Comparison of ENCODE assay signal across 27 cellular contexts in the genomic region with DNA sequence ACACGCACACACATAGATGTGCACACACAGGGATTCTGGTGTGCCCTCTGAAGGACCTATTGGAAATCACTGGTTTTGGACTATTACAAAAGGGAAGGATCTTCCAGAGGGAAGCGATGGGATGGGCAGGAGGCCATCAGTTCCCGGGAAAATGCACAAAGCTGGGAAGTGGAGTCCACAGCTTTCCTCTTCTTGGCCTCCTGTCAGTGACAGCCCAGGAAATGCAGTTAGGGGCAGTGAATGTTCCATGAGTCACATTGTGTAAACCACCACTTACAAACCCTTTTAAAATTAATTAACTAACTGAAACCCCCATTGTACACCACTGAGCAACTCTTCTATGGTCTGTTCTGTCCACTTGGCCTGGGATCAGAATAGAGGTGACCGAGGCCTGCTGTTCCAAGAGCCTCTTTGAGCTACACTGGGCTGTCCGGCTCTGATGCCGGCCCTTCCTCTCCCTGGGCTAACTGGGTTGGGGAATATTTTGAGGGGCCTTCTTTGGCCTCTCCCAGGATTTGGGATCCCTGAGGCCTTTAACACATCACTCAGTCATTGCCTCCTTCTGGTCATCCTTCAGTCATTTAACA.
DNase-seq lines count a peak whose midpoint lies in the region; ATAC-seq and TF ChIP-seq lines count a peak whose summit lies in the region.
"Had no signal": no experiment of that assay in that cellular context is flagged by ENCODE, and none has a peak within 500 bp of the region (broad histone marks: within the 10 kb centered on the region; RNA-seq: fewer than 3 reads in every experiment).

No MANE protein-coding gene starts in this region.

- H3K27ac Mint-ChIP-seq in endothelial cell (ENCODE audit: unreplicated experiment), result peak overlapping the region; percentile 82
- H3K27ac Mint-ChIP-seq in nephron, result peak overlapping the region; percentile 15 to 82 (median 39)
- no peak overlapping the region for H3K27ac Mint-ChIP-seq in stimulated activated naive B cell treated with anti-CD40 and anti-IgM and Interleukin-4, amounts not matched to agents 10 μg/mL and 1 μg/mL and 100 μg/mL, for 72 hours
- H3K27ac Mint-ChIP-seq: progenitor cell of endocrine pancreas had no signal

- no peak overlapping the region for H3K27ac ChIP-seq in OCI-LY3 (ENCODE audit: low read length)
- H3K27ac ChIP-seq: esophagus muscularis mucosa, KMS-11, thoracic aorta had no signal

- H3K4me3 Mint-ChIP-seq in endothelial cell (ENCODE audit: unreplicated experiment) (no peak overlapping the region), nephron (no peak overlapping the region)
- no peak overlapping the region for H3K4me3 Mint-ChIP-seq in stimulated activated naive B cell treated with anti-CD40 and anti-IgM and Interleukin-4, amounts not matched to agents 10 μg/mL and 1 μg/mL and 100 μg/mL, for 72 hours
- H3K4me3 Mint-ChIP-seq: activated T-cell treated with anti-CD3 and anti-CD28 coated beads, Interleukin-2, amount 50 U/mL, for 4 hours had no signal

- no peak overlapping the region for H3K9ac ChIP-seq in OCI-LY3 (ENCODE audit: low read length)
- H3K9ac ChIP-seq: KMS-11 had no signal

- TF ChIP-seq CTCF in OCI-LY3 (IDR thresholded peaks at IDR 0.05; ENCODE audit: low read depth, low read length) (no peak), endothelial cell (IDR thresholded peaks at IDR 0.05; ENCODE audit: unreplicated experiment) (no peak), nephron (IDR thresholded peaks at IDR 0.05; ENCODE audit: unreplicated experiment in 3 of 3) (no peak)

- peak overlapping the region; percentile 48; the same call in 1 of the 2 replicates for H3K4me2 ChIP-seq in OCI-LY3 (ENCODE audit: low read length)
- H3K4me2 ChIP-seq: KMS-11 had no signal

- DNase-seq in EH (ENCODE audit: low read depth) (peak; percentile 64), endothelial cell (ENCODE audit: low spot score) (no peak), islet precursor cell (no peak)
- DNase-seq in activated CD4-positive, alpha-beta T cell treated with anti-CD3 and anti-CD28 coated beads for 48 hours, result no peak
- no peak for DNase-seq in activated CD4-positive, alpha-beta T cell treated with anti-CD3 and anti-CD28 coated beads for 4 hours
- DNase-seq in stimulated activated naive B cell treated with anti-CD40 and anti-IgM and Interleukin-4, amounts not matched to agents 10 μg/mL and 1 μg/mL and 100 μg/mL, for 72 hours, result no peak
- DNase-seq: activated CD4-positive, CD25-positive, alpha-beta regulatory T cell treated with anti-CD3 and anti-CD28 coated beads, Interleukin-2, amount 50 U/mL, for 72 hours; activated CD8-positive, alpha-beta memory T cell treated with anti-CD3 and anti-CD28 coated beads for 24 hours; activated naive CD4-positive, alpha-beta T cell treated with Interleukin-2 at 50 U/mL for 16 hours; activated T-cell treated with anti-CD3 and anti-CD28 coated beads, Interleukin-2, amount 50 U/mL, for 4 hours; effector memory CD4-positive, alpha-beta T cell; GDM1; midbrain; NCI-H1092; NCI-H2029; NCI-H345; NCI-H774; SHP77; stimulated activated CD4-positive, alpha-beta T cell treated with anti-CD3 and anti-CD28 coated beads, Interleukin-2, amount 100 ng/mL, for 48 hours; stimulated activated naive CD4-positive, alpha-beta T cell had no signal

- H3K36me3 ChIP-seq in OCI-LY3 (replicated peaks; ENCODE audit: low read depth, low read length), result no peaks in the 10 kb centered on the region
- H3K36me3 ChIP-seq: esophagus muscularis mucosa, left lung, thoracic aorta had no signal

- H3K4me1 ChIP-seq in OCI-LY3 (ENCODE audit: low read length), result peaks cover 51% of the 10 kb centered on the region
- H3K4me1 ChIP-seq: esophagus muscularis mucosa, left lung had no signal

- H2AFZ ChIP-seq in OCI-LY3 (ENCODE audit: low read depth, low read length), result no peak overlapping the region

- H3K4me1 Mint-ChIP-seq in endothelial cell (ENCODE audit: unreplicated experiment) (peaks cover 45% of the 10 kb centered on the region), nephron (peaks cover 48% of the 10 kb centered on the region)
- peaks cover 0 to 4% of the 10 kb centered on the region in 2 donors for H3K4me1 Mint-ChIP-seq in stimulated activated naive B cell treated with anti-CD40 and anti-IgM and Interleukin-4, amounts not matched to agents 10 μg/mL and 1 μg/mL and 100 μg/mL, for 72 hours

- no peak overlapping the region for H3K4me3 ChIP-seq in OCI-LY3 (ENCODE audit: low read length)
- H3K4me3 ChIP-seq: esophagus muscularis mucosa, left lung, thoracic aorta had no signal

- H3K9me3 ChIP-seq in OCI-LY3 (ENCODE audit: insufficient read depth, low read length), result no peaks in the 10 kb centered on the region
- H3K9me3 ChIP-seq: esophagus muscularis mucosa, left lung, thoracic aorta had no signal

- H3K9me3 Mint-ChIP-seq in endothelial cell (ENCODE audit: unreplicated experiment), result no peaks in the 10 kb centered on the region
- no peaks in the 10 kb centered on the region for H3K9me3 Mint-ChIP-seq in nephron
- peaks cover 0 to 2% of the 10 kb centered on the region in 2 donors for H3K9me3 Mint-ChIP-seq in stimulated activated naive B cell treated with anti-CD40 and anti-IgM and Interleukin-4, amounts not matched to agents 10 μg/mL and 1 μg/mL and 100 μg/mL, for 72 hours
- H3K9me3 Mint-ChIP-seq: activated T-cell treated with anti-CD3 and anti-CD28 coated beads, Interleukin-2, amount 50 U/mL, for 4 hours had no signal

- no peaks in the 10 kb centered on the region for H4K20me1 ChIP-seq in OCI-LY3 (ENCODE audit: insufficient read depth, low read length)

- no peaks in the 10 kb centered on the region for H3K79me2 ChIP-seq in OCI-LY3 (ENCODE audit: low read length)

- H3K36me3 Mint-ChIP-seq in endothelial cell (ENCODE audit: low read depth, unreplicated experiment) (peaks cover 27% of the 10 kb centered on the region), nephron (ENCODE audit: low read depth) (peaks cover 41% of the 10 kb centered on the region)
- H3K36me3 Mint-ChIP-seq in stimulated activated naive B cell treated with anti-CD40 and anti-IgM and Interleukin-4, amounts not matched to agents 10 μg/mL and 1 μg/mL and 100 μg/mL, for 72 hours, result no peaks in the 10 kb centered on the region

- ATAC-seq in stimulated activated naive B cell treated with anti-CD40 and anti-IgM and Interleukin-4, amounts not matched to agents 10 μg/mL and 1 μg/mL and 100 μg/mL, for 72 hours (replicated peaks), result no peak
- ATAC-seq: activated T-cell treated with anti-CD3 and anti-CD28 coated beads, Interleukin-2, amount 50 U/mL, for 4 hours; left lung had no signal

- H3K27me3 ChIP-seq in OCI-LY3 (ENCODE audit: low read depth, low read length), result peaks cover 11% of the 10 kb centered on the region
- H3K27me3 ChIP-seq: esophagus muscularis mucosa had no signal

- peaks cover 4% of the 10 kb centered on the region for H3K27me3 Mint-ChIP-seq in endothelial cell (ENCODE audit: unreplicated experiment)
- H3K27me3 Mint-ChIP-seq in nephron (ENCODE audit: low read depth), result peaks cover 4% of the 10 kb centered on the region
- H3K27me3 Mint-ChIP-seq in stimulated activated naive B cell treated with anti-CD40 and anti-IgM and Interleukin-4, amounts not matched to agents 10 μg/mL and 1 μg/mL and 100 μg/mL, for 72 hours, result peaks cover 4 to 16% of the 10 kb centered on the region in 2 donors
- H3K27me3 Mint-ChIP-seq: progenitor cell of endocrine pancreas had no signal
